ENCODE assay signal across 11 cellular contexts in genomic region chr14:89089330-89089729, GRCh38.
"Had no signal": no experiment of that assay in that cellular context is flagged by ENCODE, and none has a peak within 500 bp of the region (broad histone marks: within the 10 kb centered on the region; RNA-seq: fewer than 3 reads in every experiment).

No MANE protein-coding gene starts in this region.

- H3K9ac ChIP-seq: GM23248 had no signal

- H3K4me2 ChIP-seq: GM23338 had no signal

- FAIRE-seq: H1, H54 had no signal

- ATAC-seq: GM23338, HCT116 had no signal

- H3K27ac ChIP-seq: GM23248 had no signal

- H3K36me3 ChIP-seq: HAP-1 had no signal

- H3K9me3 ChIP-seq: HAP-1 had no signal

- DNase-seq: GM23248, GOT3, H7, H9, HCEC 1CT, HFFc6 had no signal

- H3K4me3 ChIP-seq: GM23248, GM23338, HAP-1 had no signal

- H2AFZ ChIP-seq: GM23248, GM23338 had no signal

- H3K4me1 ChIP-seq: HAP-1 had no signal
